Comparison of ENCODE assay signal across 8 cellular contexts in genomic region chr12:11780521-11781101, GRCh38.
DNase-seq lines count a peak whose midpoint lies in the region; ATAC-seq and TF ChIP-seq lines count a peak whose summit lies in the region.

No MANE protein-coding gene starts in this region.

- no peaks in the 10 kb centered on the region for H3K79me2 ChIP-seq in neural progenitor cell (ENCODE audit: low read depth)
- H3K79me2 ChIP-seq in GM23338 (replicated peaks; ENCODE audit: insufficient read depth) = 0 out of 2 replicates have a peak, but pooled peaks cover 8% of the 10 kb centered on the region

- H3K4me2 ChIP-seq in neural progenitor cell = no peak overlapping the region
- H3K4me2 ChIP-seq in GM23338 = no peak overlapping the region

- no peak for DNase-seq in NCI-H2196 (lab: John Stamatoyannopoulos, UW; ENCODE audit: unreplicated experiment)
- DNase-seq in neural progenitor cell (ENCODE audit: low spot score) = no peak
- no peak for DNase-seq in GM23338 (ENCODE audit: low spot score)
- DNase-seq in middle frontal gyrus (ENCODE audit: extremely low spot score, low spot score) = no peak

- no peaks in the 10 kb centered on the region for H3K9me2 ChIP-seq in GM23338 (ENCODE audit: insufficient read depth)

- H3K9ac ChIP-seq in muscle layer of colon (ENCODE audit: low read length) (no peak overlapping the region), neural progenitor cell (no peak overlapping the region)

- no peaks in the 10 kb centered on the region for H4K20me1 ChIP-seq in neural progenitor cell (ENCODE audit: low read depth)
- H4K20me1 ChIP-seq in GM23338 (replicated peaks; ENCODE audit: insufficient read depth) = no peaks in the 10 kb centered on the region

- H3K9me3 Mint-ChIP-seq in neural progenitor cell = no peaks in the 10 kb centered on the region
- no peaks in the 10 kb centered on the region for H3K9me3 Mint-ChIP-seq in GM23338

- H3K4me3 Mint-ChIP-seq in neural progenitor cell = no peak overlapping the region
- H3K4me3 Mint-ChIP-seq in GM23338 = no peak overlapping the region

- H3K36me3 ChIP-seq in muscle layer of colon (ENCODE audit: insufficient read depth, low read length) (no peaks in the 10 kb centered on the region), neural progenitor cell (no peaks in the 10 kb centered on the region), GM23338 (ENCODE audit: insufficient read depth) (no peaks in the 10 kb centered on the region)

- H2AFZ ChIP-seq in neural progenitor cell (replicated peaks) = no peak overlapping the region
- no peak overlapping the region for H2AFZ ChIP-seq in GM23338

- no peaks in the 10 kb centered on the region for H3K9me3 ChIP-seq in muscle layer of colon (ENCODE audit: low read length)
- H3K9me3 ChIP-seq in neural progenitor cell (ENCODE audit: low read depth) = no peaks in the 10 kb centered on the region

- peaks cover 4% of the 10 kb centered on the region for H3K36me3 Mint-ChIP-seq in neural progenitor cell
- H3K36me3 Mint-ChIP-seq in GM23338 (ENCODE audit: low read depth) = no peaks in the 10 kb centered on the region

- peak; percentile 76 for ATAC-seq in GM18520 (IDR thresholded peaks at IDR 0.05; ENCODE audit: unreplicated experiment)
- ATAC-seq in GM21390 (IDR thresholded peaks at IDR 0.05; ENCODE audit: unreplicated experiment) = peak; percentile 85
- peak; percentile 85 for ATAC-seq in HG03280 (IDR thresholded peaks at IDR 0.05; ENCODE audit: unreplicated experiment)
- ATAC-seq in GM23338 = no peak

- H3K27ac ChIP-seq in muscle layer of colon (ENCODE audit: low read depth, low read length) = peak overlapping the region; percentile 32
- H3K27ac ChIP-seq in neural progenitor cell = no peak overlapping the region
- H3K27ac ChIP-seq in GM23338 (ENCODE audit: low read depth) = no peak overlapping the region

- H3K4me1 Mint-ChIP-seq in neural progenitor cell (peaks cover 27% of the 10 kb centered on the region), GM23338 (peaks cover 29% of the 10 kb centered on the region)

- no peak overlapping the region for H3K4me3 ChIP-seq in muscle layer of colon (ENCODE audit: low read depth in 1 of 2, low read length in 2 of 2)
- H3K4me3 ChIP-seq in neural progenitor cell = no peak overlapping the region
- no peak overlapping the region for H3K4me3 ChIP-seq in GM23338

- H3K4me1 ChIP-seq in muscle layer of colon (ENCODE audit: insufficient read depth, low read length) (peaks cover 43% of the 10 kb centered on the region), neural progenitor cell (peaks cover 32% of the 10 kb centered on the region), GM23338 (ENCODE audit: insufficient read depth) (peaks cover 11% of the 10 kb centered on the region)

- TF ChIP-seq CTCF in neural progenitor cell (IDR thresholded peaks at IDR 0.05) (no peak), GM23338 (conservative IDR thresholded peaks at IDR 0.05; ENCODE audit: low read depth in 2 of 2) (no peak)

- no peaks in the 10 kb centered on the region for H3K27me3 ChIP-seq in muscle layer of colon (ENCODE audit: control insufficient read depth in 1 of 2, insufficient read depth in 2 of 2, low read length in 2 of 2)
- no peaks in the 10 kb centered on the region for H3K27me3 ChIP-seq in neural progenitor cell
- H3K27me3 ChIP-seq in GM23338 (ENCODE audit: insufficient read depth) = no peaks in the 10 kb centered on the region

- peaks cover 12% of the 10 kb centered on the region for H3F3A ChIP-seq in neural progenitor cell (ENCODE audit: low read depth)
- no peaks in the 10 kb centered on the region for H3F3A ChIP-seq in GM23338 (replicated peaks; ENCODE audit: low read depth)

- no peak overlapping the region for H3K27ac Mint-ChIP-seq in neural progenitor cell
- no peak overlapping the region for H3K27ac Mint-ChIP-seq in GM23338

- H3K27me3 Mint-ChIP-seq in neural progenitor cell (ENCODE audit: insufficient read depth, low read depth) = no peaks in the 10 kb centered on the region
- H3K27me3 Mint-ChIP-seq in GM23338 (ENCODE audit: insufficient read depth, low read depth, poor library complexity) = no peaks in the 10 kb centered on the region

TF ChIP-seq in GM23338, 12 proteins besides CTCF, POLR2A, EP300 and RAD21 (continues in another document):
- TF ChIP-seq NANOG (IDR thresholded peaks at IDR 0.05; ENCODE audit: borderline replicate concordance) (no peak), EZH2phosphoT487 (IDR thresholded peaks at IDR 0.05; ENCODE audit: unreplicated experiment) (no peak), STAT1 (IDR thresholded peaks at IDR 0.05; ENCODE audit: unreplicated experiment) (no peak), ETS1 (IDR thresholded peaks at IDR 0.05) (no peak), ZNF462 (CRISPR knock-in tag; IDR thresholded peaks at IDR 0.05) (no peak), CREB1 (CRISPR knock-in tag; IDR thresholded peaks at IDR 0.05; ENCODE audit: low read depth) (no peak)
